Comparison of ENCODE assay signal across 15 cellular contexts in genomic region chr22:49197500-49197899, GRCh38.
DNase-seq lines count a peak whose midpoint lies in the region; ATAC-seq and TF ChIP-seq lines count a peak whose summit lies in the region.
"Had no signal": no experiment of that assay in that cellular context is flagged by ENCODE, and none has a peak within 500 bp of the region (broad histone marks: within the 10 kb centered on the region; RNA-seq: fewer than 3 reads in every experiment).

No MANE protein-coding gene starts in this region.

- no peaks in the 10 kb centered on the region for H3K4me1 ChIP-seq in suprapubic skin
- H3K4me1 ChIP-seq: SJSA1 had no signal

- no peak for TF ChIP-seq EP300 in suprapubic skin (IDR thresholded peaks at IDR 0.05)

- peaks cover 30% of the 10 kb centered on the region for H3K27me3 ChIP-seq in suprapubic skin
- H3K27me3 ChIP-seq: SJSA1 had no signal

- H3K27ac ChIP-seq in suprapubic skin = no peak overlapping the region
- H3K27ac ChIP-seq: gastroesophageal sphincter, SJSA1, skin epidermis had no signal

- WGBS in suprapubic skin = 4% methylated on average over 15 of the region's 16 CpGs

- no peak overlapping the region for H3K4me3 ChIP-seq in suprapubic skin
- H3K4me3 ChIP-seq: gastroesophageal sphincter, SJSA1, skin epidermis had no signal

- no peak for TF ChIP-seq CTCF in suprapubic skin (IDR thresholded peaks at IDR 0.05)

- H3K9me3 ChIP-seq in suprapubic skin = no peaks in the 10 kb centered on the region
- H3K9me3 ChIP-seq: gastroesophageal sphincter had no signal

- no peaks in the 10 kb centered on the region for H3K36me3 ChIP-seq in suprapubic skin
- H3K36me3 ChIP-seq: gastroesophageal sphincter, SJSA1 had no signal

- DNase-seq in NCI-H2171 treated with DMSO at 0.1 percent for 48 hours (lab: John Stamatoyannopoulos, UW) (peak; percentile 37), NCI-H2171 (lab: John Stamatoyannopoulos, UW) (no peak), NCI-H524 treated with DMSO at 0.1 percent for 48 hours (lab: John Stamatoyannopoulos, UW) (peak; percentile 12), islet precursor cell (peak; percentile 48), suprapubic skin (ENCODE audit: low spot score in 2 of 2) (peak; percentile 34 to 76), NCI-H1092 (lab: John Stamatoyannopoulos, UW) (no peak)
- DNase-seq in NK-92 treated with Interleukin-12 subunit alpha and Interleukin-12 subunit beta, amount 100 ng/mL, for 24 hours (lab: John Stamatoyannopoulos, UW) = no peak
- DNase-seq: activated CD8-positive, alpha-beta T cell treated with anti-CD3 and anti-CD28 coated beads for 36 hours; activated gamma-delta T cell treated with Interleukin-2 at 50 U/mL for 16 hours; CD8-positive, alpha-beta memory T cell; naive thymus-derived CD4-positive, alpha-beta T cell had no signal

- no peak for TF ChIP-seq POLR2A in suprapubic skin (IDR thresholded peaks at IDR 0.05)

- ATAC-seq in HG02623 (IDR thresholded peaks at IDR 0.05; ENCODE audit: unreplicated experiment) = no peak
- ATAC-seq: activated CD8-positive, alpha-beta T cell treated with anti-CD3 and anti-CD28 coated beads for 36 hours; gastroesophageal sphincter; naive thymus-derived CD4-positive, alpha-beta T cell had no signal

Comparison
In these comparisons a context has a peak if more than half of its experiments do, and no peak if none do; other contexts are left out.
1. DNase-seq: peak in NCI-H2171 treated with DMSO at 0.1 percent for 48 hours (single experiment), NCI-H524 treated with DMSO at 0.1 percent for 48 hours (single experiment), islet precursor cell (single experiment) and suprapubic skin (2 of 2); none in NCI-H2171 (single experiment), NK-92 treated with Interleukin-12 subunit alpha and Interleukin-12 subunit beta, amount 100 ng/mL, for 24 hours (single experiment) and NCI-H1092 (single experiment).